28 cellular contexts compared by ENCODE assay signal in genomic region chr2:10185755-10186154, GRCh38.
"Had no signal": no experiment of that assay in that cellular context is flagged by ENCODE, and none has a peak within 500 bp of the region (broad histone marks: within the 10 kb centered on the region; RNA-seq: fewer than 3 reads in every experiment).

No MANE protein-coding gene starts in this region.

- H3K4me3 Mint-ChIP-seq: mesothelial cell of epicardium; naive B cell; natural killer cell treated with Interleukin-12 subunit alpha and Interleukin-12 subunit beta and Interleukin-15 and Interleukin-18, amount 100 ng/mL, for 72 hours had no signal

- H3K27me3 ChIP-seq: esophagus muscularis mucosa, foreskin keratinocyte, heart right ventricle, left lung, ovary, right lobe of liver, stomach, thyroid gland, vagina had no signal

- H3K4me3 ChIP-seq: coronary artery, esophagus muscularis mucosa, gastroesophageal sphincter, heart right ventricle, left lung, mucosa of descending colon, ovary, psoas muscle, right lobe of liver, stomach, thyroid gland, vagina had no signal

- H3K9me3 ChIP-seq: esophagus muscularis mucosa, gastroesophageal sphincter, heart right ventricle, left lung, mucosa of descending colon, ovary, psoas muscle, right lobe of liver, stomach, thyroid gland, vagina had no signal

- H3K27ac Mint-ChIP-seq: mesothelial cell of epicardium had no signal

- ATAC-seq: foreskin keratinocyte; gastroesophageal sphincter; mucosa of descending colon; natural killer cell treated with Interleukin-12 subunit alpha and Interleukin-12 subunit beta and Interleukin-15 and Interleukin-18, amount 100 ng/mL, for 72 hours; psoas muscle; right lobe of liver had no signal

- H3K4me1 ChIP-seq: foreskin keratinocyte, gastroesophageal sphincter, left lung, psoas muscle, right lobe of liver, thyroid gland, vagina had no signal

- H3K27ac ChIP-seq: coronary artery, esophagus muscularis mucosa, foreskin keratinocyte, gastroesophageal sphincter, heart right ventricle, left lung, ovary, psoas muscle, right lobe of liver, stomach, thyroid gland, vagina had no signal

- H3K27me3 Mint-ChIP-seq: naive B cell; natural killer cell treated with Interleukin-12 subunit alpha and Interleukin-12 subunit beta and Interleukin-15 and Interleukin-18, amount 100 ng/mL, for 72 hours had no signal

- H3K4me1 Mint-ChIP-seq: mesothelial cell of epicardium had no signal

- H3K36me3 Mint-ChIP-seq: mesothelial cell of epicardium had no signal

- DNase-seq: dermis blood vessel endothelial cell; effector memory CD4-positive, alpha-beta T cell; foreskin keratinocyte; glutamatergic neuron; left cardiac atrium; left lung; mesenchymal stem cell; mucosa of descending colon; naive B cell; ovary; psoas muscle; right lobe of liver; small intestine; stimulated activated CD4-positive, alpha-beta T cell treated with anti-CD3 and anti-CD28 coated beads, Interleukin-12 subunit alpha, Interleukin-12 subunit beta, amount 100 ng/mL, for 4 hours; stimulated activated CD4-positive, alpha-beta T cell treated with anti-CD3 and anti-CD28 coated beads, Interleukin-1b, Interleukin-23, amount 100 ng/mL, for 48 hours; stimulated activated CD4-positive, alpha-beta T cell treated with anti-CD3 and anti-CD28 coated beads, Interleukin-4, amount 100 ng/mL, for 1 hour; stimulated activated CD8-positive, alpha-beta memory T cell treated with anti-CD3 and anti-CD28 coated beads, Interleukin-4, amount 100 ng/mL, for 48 hours; stimulated activated naive CD4-positive, alpha-beta T cell treated with Interleukin-2 at 50 U/mL for 16 hours; stomach; thyroid gland; trophoblast cell had no signal

- H3K36me3 ChIP-seq: esophagus muscularis mucosa, gastroesophageal sphincter, heart right ventricle, left lung, ovary, right lobe of liver, stomach, thyroid gland, vagina had no signal
